ENCODE assay signal across 8 cellular contexts in genomic region chr7:64314493-64315020, GRCh38. TPM values are rescaled to one million over a fixed set of nuclear protein-coding genes. Genes with fewer than 3 reads are reported as not detected.
DNase-seq lines count a peak whose midpoint lies in the region; ATAC-seq, FAIRE-seq and TF ChIP-seq lines count a peak whose summit lies in the region.

No MANE protein-coding gene starts in this region.

- POLR2A ChIA-PET in Panc1 (lab: Charles Lee), result interaction anchor here (0.5 kb wide), 1 partner anchor 349 kb away, joined by 4 read pairs; no protein-coding TSS in a partner anchor
- POLR2A ChIA-PET in GM10248 (lab: Yijun Ruan, JAX), result interaction anchor here (1.3 kb wide), 1 partner anchor 351 kb away, joined by 4 read pairs; the partner anchor contains the start of gene ZNF107

- BruUV-seq in Panc1 (replicated peaks; lab: Mats Ljungman, UMichigan), result no TSS peak

- in situ Hi-C loops in Panc1 (cut with HindIII; ENCODE audit: low pct_unique_long_range_greater_than_20kb, low sequenced_read_pairs), result no loop called here

- H3K9me3 ChIP-seq in Panc1 (ENCODE audit: control insufficient read depth, insufficient read depth, low read depth, low read length) (peaks cover 32% of the 10 kb centered on the region), endocrine pancreas (ENCODE audit: control insufficient read depth, low read length) (no peaks in the 10 kb centered on the region)

- H3K9ac ChIP-seq in endocrine pancreas (ENCODE audit: control insufficient read depth, insufficient read depth, low read length), result peak overlapping the region; percentile 89
- peak overlapping the region; percentile 84 for H3K9ac ChIP-seq in rectal smooth muscle tissue (ENCODE audit: low read length)

- H3K4me1 ChIP-seq in Panc1 (ENCODE audit: control insufficient read depth, insufficient read depth, low read length) (peaks cover 4% of the 10 kb centered on the region), endocrine pancreas (ENCODE audit: control insufficient read depth, insufficient read depth, low read length) (no peaks in the 10 kb centered on the region), rectal smooth muscle tissue (ENCODE audit: control insufficient read depth, insufficient read depth, low read length) (peaks cover 6% of the 10 kb centered on the region)

- peak overlapping the region; percentile 90 for H3K4me3 ChIP-seq in GM06990 (replicated peaks; ENCODE audit: low read depth, low read length)
- peak overlapping the region; percentile 75 to 95 for H3K4me3 ChIP-seq in Panc1 (ENCODE audit: low read depth in 2 of 2, low read length in 2 of 2)
- peak overlapping the region; percentile 70 for H3K4me3 ChIP-seq in endocrine pancreas (ENCODE audit: control insufficient read depth, insufficient read depth, low read length)
- H3K4me3 ChIP-seq in rectal smooth muscle tissue (ENCODE audit: low read length), result peak overlapping the region; percentile 94

- ATAC-seq in Panc1 (peak; percentile 15), GM18907 (IDR thresholded peaks at IDR 0.05; ENCODE audit: unreplicated experiment) (no peak)

- H3K27me3 ChIP-seq in GM06990 (replicated peaks; ENCODE audit: control insufficient read depth, insufficient read depth, low read length) (no peaks in the 10 kb centered on the region), Panc1 (ENCODE audit: control insufficient read depth, insufficient read depth, low read length) (no peaks in the 10 kb centered on the region), endocrine pancreas (ENCODE audit: control insufficient read depth, insufficient read depth, low read length) (no peaks in the 10 kb centered on the region), rectal smooth muscle tissue (ENCODE audit: control insufficient read depth, insufficient read depth, low read length) (no peaks in the 10 kb centered on the region)

- FAIRE-seq in urothelium cell line (lab: Jason Lieb, UNC), result no peak

- TF ChIP-seq CTCF in GM06990 (IDR thresholded peaks at IDR 0.05; ENCODE audit: insufficient read depth, low read length, poor library complexity, severe bottlenecking) (no peak), Panc1 (IDR thresholded peaks at IDR 0.05) (no peak), GM10248 (IDR thresholded peaks at IDR 0.05; ENCODE audit: control extremely low read depth, extremely low read depth, low read depth, missing control alignments) (no peak)

- DNase-seq in GM06990 (ENCODE audit: extremely low read depth, insufficient read length) (peak; percentile 9), Panc1 (ENCODE audit: low read depth, low spot score) (no peak), urothelium cell line (ENCODE audit: low spot score) (no peak), mesenteric fat pad (ENCODE audit: low spot score) (no peak), GM10248 (ENCODE audit: extremely low spot score) (no peak)

- H3K27ac ChIP-seq in Panc1 (ENCODE audit: low read length), result peak overlapping the region; percentile 91
- no peak overlapping the region for H3K27ac ChIP-seq in rectal smooth muscle tissue (ENCODE audit: low read depth, low read length)

- no peaks in the 10 kb centered on the region; the same call in 1 of the 2 replicates for H3K36me3 ChIP-seq in GM06990 (ENCODE audit: control insufficient read depth, insufficient read depth, low read length)
- H3K36me3 ChIP-seq in Panc1 (ENCODE audit: control insufficient read depth, insufficient read depth, low read length), result no peaks in the 10 kb centered on the region; the same call in 1 of the 2 replicates
- H3K36me3 ChIP-seq in endocrine pancreas (ENCODE audit: control insufficient read depth, insufficient read depth, low read length), result no peaks in the 10 kb centered on the region
- H3K36me3 ChIP-seq in rectal smooth muscle tissue (ENCODE audit: control insufficient read depth, insufficient read depth, low read length), result no peaks in the 10 kb centered on the region

- CTCF ChIA-PET in Panc1 (lab: Charles Lee), result interaction anchor here (0.8 kb wide), 1 partner anchor 7 kb away, joined by 3 read pairs; no protein-coding TSS in a partner anchor
- CTCF ChIA-PET in GM10248 (lab: Yijun Ruan, JAX), result interaction anchor here (0.6 to 1.4 kb wide), 2 partner anchors 10 to 19 kb away, joined by 3 read pairs; no protein-coding TSS in a partner anchor

- intact Hi-C loops in Panc1 (cut with micrococcal nuclease; ENCODE audit: unreplicated experiment), result loop anchor here (10.0 kb wide), 1 partner anchor 250 kb away; the partner anchor contains the start of gene ZNF680

RNA-seq across cellular contexts. Expression of gene ZNF736, which starts 0.8 kb away (rescaled TPM):
- 29.0 TPM for total RNA-seq in Panc1 (2021; ENCODE audit: unreplicated experiment)
- polyA plus RNA-seq in Panc1 (2012; ENCODE audit: insufficient read length), result 4.4 TPM
- 11.6 TPM for total RNA-seq in mesenteric fat pad
